ENCODE assay signal across 31 cellular contexts in genomic region chr22:47163481-47163875, GRCh38.
DNase-seq lines count a peak whose midpoint lies in the region; ATAC-seq and TF ChIP-seq lines count a peak whose summit lies in the region.
"Had no signal": no experiment of that assay in that cellular context is flagged by ENCODE, and none has a peak within 500 bp of the region (broad histone marks: within the 10 kb centered on the region; RNA-seq: fewer than 3 reads in every experiment).

No MANE protein-coding gene starts in this region.

- H3K9me3 ChIP-seq in right atrium auricular region (no peaks in the 10 kb centered on the region), upper lobe of right lung (no peaks in the 10 kb centered on the region)
- H3K9me3 ChIP-seq: A549, gastrocnemius medialis, neutrophil, suprapubic skin had no signal

- no peaks in the 10 kb centered on the region for H3K27me3 ChIP-seq in right atrium auricular region
- H3K27me3 ChIP-seq in upper lobe of right lung, result no peaks in the 10 kb centered on the region
- H3K27me3 ChIP-seq: brain microvascular endothelial cell, gastrocnemius medialis, neutrophil, suprapubic skin had no signal

- no peak overlapping the region for H3K27ac Mint-ChIP-seq in chondrocyte (ENCODE audit: unreplicated experiment)
- H3K27ac Mint-ChIP-seq: activated naive CD4-positive, alpha-beta T cell treated with anti-CD3 and anti-CD28 coated beads, Interleukin-2, amount 10 ng/mL, durations not matched to agents 7 days and 5 days; CD8-positive, alpha-beta T cell had no signal

- no peaks in the 10 kb centered on the region for H3K27me3 Mint-ChIP-seq in chondrocyte (ENCODE audit: low read depth)
- H3K27me3 Mint-ChIP-seq: activated naive CD4-positive, alpha-beta T cell treated with anti-CD3 and anti-CD28 coated beads, Interleukin-2, amount 10 ng/mL, durations not matched to agents 7 days and 5 days had no signal

- DNase-seq in cardiac septum (ENCODE audit: low spot score), result peak; percentile 57
- no peak for DNase-seq in right atrium auricular region (ENCODE audit: low spot score)
- DNase-seq in chondrocyte (ENCODE audit: low spot score), result peak; percentile 86
- peak; percentile 8 for DNase-seq in omental fat pad (ENCODE audit: low spot score)
- peak; percentile 46 for DNase-seq in upper lobe of right lung
- no peak for DNase-seq in GM13976 (ENCODE audit: low spot score)
- DNase-seq: activated CD4-positive, alpha-beta T cell treated with anti-CD3 and anti-CD28 coated beads, Interleukin-2, amount 50 U/mL, for 48 hours; AML-193; amniotic stem cell; brain microvascular endothelial cell; CD8-positive, alpha-beta T cell; hippocampal formation; NCI-H1092 treated with DMSO at 0.1 percent for 48 hours; NCI-H1694 treated with DMSO at 0.1 percent for 48 hours; NCI-H446 treated with DMSO at 0.1 percent for 48 hours; NCI-H774; SIG-M5; stimulated activated naive CD4-positive, alpha-beta T cell treated with Interleukin-2 at 50 U/mL for 16 hours; SW 1271; T-helper 9 cell had no signal

- H3K4me1 ChIP-seq in right atrium auricular region, result peaks cover 0 to 7% of the 10 kb centered on the region in 2 donors
- H3K4me1 ChIP-seq in upper lobe of right lung, result no peaks in the 10 kb centered on the region
- H3K4me1 ChIP-seq: A549, gastrocnemius medialis, suprapubic skin had no signal

- H3K9me3 Mint-ChIP-seq in chondrocyte (ENCODE audit: low read depth), result no peaks in the 10 kb centered on the region
- H3K9me3 Mint-ChIP-seq: activated naive CD4-positive, alpha-beta T cell treated with anti-CD3 and anti-CD28 coated beads, Interleukin-2, amount 10 ng/mL, durations not matched to agents 7 days and 5 days; CD8-positive, alpha-beta T cell had no signal

- H3K4me3 Mint-ChIP-seq in chondrocyte (ENCODE audit: unreplicated experiment), result no peak overlapping the region
- H3K4me3 Mint-ChIP-seq: activated naive CD4-positive, alpha-beta T cell treated with anti-CD3 and anti-CD28 coated beads, Interleukin-2, amount 10 ng/mL, durations not matched to agents 7 days and 5 days; CD8-positive, alpha-beta T cell had no signal

- no peaks in the 10 kb centered on the region for H3K4me1 Mint-ChIP-seq in chondrocyte (ENCODE audit: low read depth)
- H3K4me1 Mint-ChIP-seq: activated naive CD4-positive, alpha-beta T cell treated with anti-CD3 and anti-CD28 coated beads, Interleukin-2, amount 10 ng/mL, durations not matched to agents 7 days and 5 days had no signal

- TF ChIP-seq CTCF in right atrium auricular region (IDR thresholded peaks at IDR 0.05) (no peak), chondrocyte (IDR thresholded peaks at IDR 0.05) (no peak), omental fat pad (IDR thresholded peaks at IDR 0.05) (no peak), upper lobe of right lung (IDR thresholded peaks at IDR 0.05) (no peak), GM13976 (IDR thresholded peaks at IDR 0.05; ENCODE audit: borderline replicate concordance, control extremely low read depth, extremely low read depth, insufficient read depth, missing control alignments) (no peak)

- in situ Hi-C loops in GM13976 (cut with MboI; ENCODE audit: low sequenced_read_pairs, unreplicated experiment), result no loop called here

- H3K27ac ChIP-seq in right atrium auricular region, result no peak overlapping the region
- H3K27ac ChIP-seq in upper lobe of right lung, result no peak overlapping the region
- H3K27ac ChIP-seq: A549, brain microvascular endothelial cell, gastrocnemius medialis, neutrophil, skin epidermis, suprapubic skin, VCaP had no signal

- peaks cover 2% of the 10 kb centered on the region for H3K36me3 Mint-ChIP-seq in chondrocyte (ENCODE audit: low read depth)
- H3K36me3 Mint-ChIP-seq: activated naive CD4-positive, alpha-beta T cell treated with anti-CD3 and anti-CD28 coated beads, Interleukin-2, amount 10 ng/mL, durations not matched to agents 7 days and 5 days had no signal

- intact Hi-C loops in cardiac septum (cut with DNase I) (no loop called here), upper lobe of right lung (cut with DNase I) (no loop called here)

- no peaks in the 10 kb centered on the region for H3K36me3 ChIP-seq in right atrium auricular region
- H3K36me3 ChIP-seq in upper lobe of right lung, result no peaks in the 10 kb centered on the region
- H3K36me3 ChIP-seq: brain microvascular endothelial cell, gastrocnemius medialis had no signal

- ATAC-seq in omental fat pad (ENCODE audit: low FRiP score) (no peak), upper lobe of right lung (no peak), GM19395 (IDR thresholded peaks at IDR 0.05; ENCODE audit: unreplicated experiment) (no peak), HG02798 (IDR thresholded peaks at IDR 0.05; ENCODE audit: poor library complexity, unreplicated experiment) (no peak)
- ATAC-seq: A549; CD8-positive, alpha-beta T cell; gastrocnemius medialis; K562; Panc1 had no signal

- H3K4me3 ChIP-seq in right atrium auricular region (no peak overlapping the region), upper lobe of right lung (no peak overlapping the region)
- H3K4me3 ChIP-seq: A549, gastrocnemius medialis, K562, skin epidermis, suprapubic skin had no signal

Comparison
In these comparisons a context has a peak if more than half of its experiments do, and no peak if none do; other contexts are left out.
1. DNase-seq: peak in cardiac septum (single experiment), chondrocyte (single experiment), omental fat pad (single experiment) and upper lobe of right lung (single experiment); none in right atrium auricular region (single experiment) and GM13976 (single experiment).